Comparison of ENCODE assay signal across 2 cellular contexts in genomic region chr3:129615751-129616281, GRCh38.
TF ChIP-seq lines count a peak whose summit lies in the region.

No MANE protein-coding gene starts in this region.

TF ChIP-seq in HEK293T, 16 proteins besides CTCF, POLR2A, EP300 and RAD21 (continued from another document):
- TF ChIP-seq CTBP1 (IDR thresholded peaks at IDR 0.05; ENCODE audit: borderline replicate concordance): no peak
- no peak for TF ChIP-seq L3MBTL2 (conservative IDR thresholded peaks at IDR 0.05)
- TF ChIP-seq FOXA1 (IDR thresholded peaks at IDR 0.05): no peak
- TF ChIP-seq FOXK2 (IDR thresholded peaks at IDR 0.05): no peak

TF ChIP-seq in SK-N-SH, 30 proteins besides CTCF, POLR2A, EP300 and RAD21 (continued from another document):
- TF ChIP-seq TAF1 (IDR thresholded peaks at IDR 0.05; ENCODE audit: borderline replicate concordance, low read depth, low read length): no peak
